Comparison of ENCODE assay signal across 10 cellular contexts in genomic region chr3:195129644-195130492, GRCh38.
DNase-seq lines count a peak whose midpoint lies in the region; ATAC-seq lines count a peak whose summit lies in the region.
"Had no signal": no experiment of that assay in that cellular context is flagged by ENCODE, and none has a peak within 500 bp of the region (broad histone marks: within the 10 kb centered on the region; RNA-seq: fewer than 3 reads in every experiment).

No MANE protein-coding gene starts in this region.

- CTCF ChIA-PET in activated CD4-positive, alpha-beta T cell treated with anti-CD3 and anti-CD28 coated beads for 36 hours (lab: Charles Lee) = interaction anchor here (0.6 to 1.3 kb wide), 3 partner anchors 16 to 447 kb away, joined by 3 to 5 read pairs (median 4); partner anchors contain the start of gene XXYLT1

- no peaks in the 10 kb centered on the region for H3K9me3 Mint-ChIP-seq in activated CD4-positive, alpha-beta T cell treated with anti-CD3 and anti-CD28 coated beads for 36 hours (ENCODE audit: low read depth)

- no peaks in the 10 kb centered on the region for H3K36me3 Mint-ChIP-seq in activated CD4-positive, alpha-beta T cell treated with anti-CD3 and anti-CD28 coated beads for 36 hours (ENCODE audit: low read depth)

- peaks cover 39% of the 10 kb centered on the region for H3K4me1 Mint-ChIP-seq in activated CD4-positive, alpha-beta T cell treated with anti-CD3 and anti-CD28 coated beads for 36 hours

- intact Hi-C loops in activated CD4-positive, alpha-beta T cell treated with anti-CD3 and anti-CD28 coated beads for 36 hours (cut with DNase I, micrococcal nuclease) = loop anchor here (1.0 to 5.0 kb wide), 5 partner anchors 52 to 455 kb away; partner anchors contain the start of gene FAM43A (in 1 of the 2)
- intact Hi-C loops in left cardiac atrium (cut with DNase I) (loop anchor here in 1 of 2 donors (10.0 kb wide), 1 partner anchor 115 kb away; no protein-coding TSS in a partner anchor), sciatic nerve (cut with DNase I) (no loop called here)

- peak; percentile 67 for ATAC-seq in activated CD4-positive, alpha-beta T cell treated with anti-CD3 and anti-CD28 coated beads for 36 hours
- ATAC-seq in HG02642 (IDR thresholded peaks at IDR 0.05; ENCODE audit: poor library complexity, unreplicated experiment) (peak; percentile 93), left cardiac atrium (no peak), sciatic nerve (no peak)

- no peaks in the 10 kb centered on the region for H3K27me3 Mint-ChIP-seq in activated CD4-positive, alpha-beta T cell treated with anti-CD3 and anti-CD28 coated beads for 36 hours

- peak; percentile 64 for DNase-seq in activated CD4-positive, alpha-beta T cell treated with anti-CD3 and anti-CD28 coated beads for 36 hours
- no peak for DNase-seq in activated CD4-positive, alpha-beta T cell treated with anti-CD3 and anti-CD28 coated beads for 1 hour
- DNase-seq in activated CD4-positive, CD25-positive, alpha-beta regulatory T cell treated with anti-CD3 and anti-CD28 coated beads, Interleukin-2, amount 50 U/mL, for 16 hours (ENCODE audit: low read depth, low spot score) = peak; percentile 23
- DNase-seq in stimulated activated CD4-positive, alpha-beta T cell treated with anti-CD3 and anti-CD28 coated beads, Interleukin-2, amount 100 ng/mL, for 24 hours = peak; percentile 25 to 44
- DNase-seq in left cardiac atrium (no peak), sciatic nerve (ENCODE audit: low spot score) (no peak), SHP77 treated with DMSO at 0.1 percent for 48 hours (lab: John Stamatoyannopoulos, UW) (no peak)
- DNase-seq: aorta, MG63 had no signal

- peak overlapping the region; percentile 54 for H3K4me3 Mint-ChIP-seq in activated CD4-positive, alpha-beta T cell treated with anti-CD3 and anti-CD28 coated beads for 36 hours

- POLR2A ChIA-PET in activated CD4-positive, alpha-beta T cell treated with anti-CD3 and anti-CD28 coated beads for 36 hours (lab: Charles Lee) = no interaction called here

- peak overlapping the region; percentile 90 for H3K27ac Mint-ChIP-seq in activated CD4-positive, alpha-beta T cell treated with anti-CD3 and anti-CD28 coated beads for 36 hours

Comparison
In these comparisons a context has a peak if more than half of its experiments do, and no peak if none do; other contexts are left out.
1. DNase-seq: peak in activated CD4-positive, alpha-beta T cell treated with anti-CD3 and anti-CD28 coated beads for 36 hours (single experiment), activated CD4-positive, CD25-positive, alpha-beta regulatory T cell treated with anti-CD3 and anti-CD28 coated beads, Interleukin-2, amount 50 U/mL, for 16 hours (single experiment) and stimulated activated CD4-positive, alpha-beta T cell treated with anti-CD3 and anti-CD28 coated beads, Interleukin-2, amount 100 ng/mL, for 24 hours (2 of 2); none in activated CD4-positive, alpha-beta T cell treated with anti-CD3 and anti-CD28 coated beads for 1 hour (single experiment), left cardiac atrium (single experiment), sciatic nerve (single experiment) and SHP77 treated with DMSO at 0.1 percent for 48 hours (single experiment).
2. ATAC-seq: peak in activated CD4-positive, alpha-beta T cell treated with anti-CD3 and anti-CD28 coated beads for 36 hours (single experiment) and HG02642 (single experiment); none in left cardiac atrium (0 of 2) and sciatic nerve (single experiment).